Comparison of ENCODE assay signal across 25 cellular contexts in the genomic region with DNA sequence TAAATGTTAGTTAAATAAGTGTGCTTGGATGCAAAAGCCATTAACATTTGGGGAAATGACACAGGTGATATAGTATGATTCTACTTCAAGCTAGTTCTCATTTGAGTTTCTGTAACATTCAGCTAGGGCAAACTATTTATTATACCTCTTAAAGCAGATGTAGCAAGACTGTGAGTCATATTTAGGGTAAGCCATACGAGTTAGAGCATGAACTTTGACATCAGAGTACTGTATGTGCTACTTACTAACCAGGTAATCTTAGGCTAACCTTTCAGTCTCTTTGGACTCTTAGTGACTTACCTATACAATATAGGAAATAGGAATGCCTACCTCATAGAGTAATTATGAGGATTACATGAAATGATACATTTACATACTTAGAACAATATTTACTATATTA. TPM values are rescaled to one million over a fixed set of nuclear protein-coding genes. Genes with fewer than 3 reads are reported as not detected.
"Had no signal": no experiment of that assay in that cellular context is flagged by ENCODE, and none has a peak within 500 bp of the region (broad histone marks: within the 10 kb centered on the region; RNA-seq: fewer than 3 reads in every experiment).

No MANE protein-coding gene starts in this region.

- DNase-seq: cerebellar nuclear complex; effector CD4-positive, alpha-beta T cell; endodermal cell; immature natural killer cell; natural killer cell; posterior cingulate gyrus; sigmoid colon; stimulated activated CD4-positive, alpha-beta T cell treated with anti-CD3 and anti-CD28 coated beads, Interleukin-12 subunit alpha, Interleukin-12 subunit beta, amount 100 ng/mL, for 4 hours; stimulated activated naive CD4-positive, alpha-beta T cell; stomach; substantia nigra; transverse colon had no signal

- H3K27ac Mint-ChIP-seq: endodermal cell, immature natural killer cell, natural killer cell had no signal

- H3K27me3 ChIP-seq: right atrium auricular region, sigmoid colon, stomach, transverse colon had no signal

- H3K4me1 ChIP-seq: esophagus muscularis mucosa, right atrium auricular region, sigmoid colon, stomach, transverse colon had no signal

- FAIRE-seq: endothelial cell of umbilical vein had no signal

- H3K27ac ChIP-seq: coronary artery, esophagus muscularis mucosa, right atrium auricular region, sigmoid colon, skin epidermis, stomach, thoracic aorta, transverse colon had no signal

- H3K4me3 Mint-ChIP-seq: endodermal cell, immature natural killer cell, natural killer cell, neural crest cell had no signal

- H3K36me3 ChIP-seq: esophagus muscularis mucosa, right atrium auricular region, sigmoid colon, stomach, thoracic aorta, transverse colon had no signal

- H3K9me3 ChIP-seq: esophagus muscularis mucosa, right atrium auricular region, sigmoid colon, stomach, thoracic aorta, transverse colon had no signal

- ATAC-seq: natural killer cell had no signal

- H3K9me3 Mint-ChIP-seq: endodermal cell, natural killer cell, neural crest cell had no signal

- H3K4me1 Mint-ChIP-seq: endodermal cell, immature natural killer cell, natural killer cell, neural crest cell had no signal

- H3K4me3 ChIP-seq: coronary artery, esophagus muscularis mucosa, right atrium auricular region, sigmoid colon, skin epidermis, stomach, thoracic aorta, transverse colon had no signal

- H3K36me3 Mint-ChIP-seq: immature natural killer cell, natural killer cell had no signal

RNA-seq across cellular contexts. Expression of a gene that starts 21.1 kb away (rescaled TPM):
- total RNA-seq: dermis microvascular lymphatic vessel endothelial cell, endodermal cell, endothelial cell of umbilical vein, kidney epithelial cell, liver, lung microvascular endothelial cell, myocyte, natural killer cell, neural crest cell, osteocyte, right atrium auricular region, thoracic aorta had no signal
- polyA plus RNA-seq: endothelial cell of umbilical vein, immature natural killer cell had no signal
